1 cellular context compared by ENCODE assay signal in the genomic region with DNA sequence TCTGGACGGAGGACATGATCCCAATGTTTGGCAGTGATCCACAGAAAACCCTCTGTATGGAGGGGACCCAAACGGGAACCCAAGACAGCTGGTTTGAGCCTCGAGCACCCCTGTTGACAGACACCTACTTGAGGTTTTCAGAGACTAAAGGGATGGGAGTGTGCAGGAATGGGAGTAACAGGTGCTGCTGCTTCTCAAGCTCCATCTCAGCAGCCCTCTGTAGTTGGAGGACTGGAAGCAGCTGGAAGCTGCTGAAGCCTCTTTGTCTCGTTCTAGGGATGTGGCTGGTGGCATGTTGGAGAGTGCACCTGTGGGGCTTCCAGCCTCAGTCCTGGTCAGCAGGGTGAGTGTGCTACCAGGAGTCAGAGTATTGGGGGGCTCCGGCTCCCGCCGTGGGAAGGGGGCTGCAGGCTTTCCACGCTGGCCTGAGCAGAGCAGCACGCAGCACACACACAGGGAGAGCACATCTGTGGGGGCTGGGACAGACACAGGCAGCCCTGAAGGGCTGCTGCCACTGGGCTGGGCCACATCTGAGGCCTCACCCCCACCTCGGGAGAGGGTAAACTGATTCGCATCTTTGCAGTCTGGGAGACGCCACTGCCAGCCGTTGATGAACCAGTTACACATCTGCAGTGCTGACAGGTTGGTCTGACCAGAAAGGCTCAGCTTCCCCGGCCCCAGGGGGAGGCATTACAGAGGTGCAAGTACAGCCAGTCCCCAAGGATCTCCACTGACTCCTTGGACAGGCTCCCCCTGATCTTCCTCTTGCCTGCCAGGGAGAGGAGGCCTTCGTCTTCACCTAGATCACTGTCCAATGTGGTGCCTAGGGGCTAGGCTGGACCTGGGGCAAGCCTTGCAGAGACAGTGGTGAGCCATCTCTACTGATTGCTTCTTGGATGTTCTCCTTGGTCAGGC.
A peak's percentile ranks its signal among the peaks of the same experiment; 100 is the strongest.
TF ChIP-seq lines count a peak whose summit lies in the region.

No MANE protein-coding gene starts in this region.

TF ChIP-seq in HepG2, 621 proteins besides CTCF, POLR2A, EP300 and RAD21:
- TF ChIP-seq, protein P1, sequence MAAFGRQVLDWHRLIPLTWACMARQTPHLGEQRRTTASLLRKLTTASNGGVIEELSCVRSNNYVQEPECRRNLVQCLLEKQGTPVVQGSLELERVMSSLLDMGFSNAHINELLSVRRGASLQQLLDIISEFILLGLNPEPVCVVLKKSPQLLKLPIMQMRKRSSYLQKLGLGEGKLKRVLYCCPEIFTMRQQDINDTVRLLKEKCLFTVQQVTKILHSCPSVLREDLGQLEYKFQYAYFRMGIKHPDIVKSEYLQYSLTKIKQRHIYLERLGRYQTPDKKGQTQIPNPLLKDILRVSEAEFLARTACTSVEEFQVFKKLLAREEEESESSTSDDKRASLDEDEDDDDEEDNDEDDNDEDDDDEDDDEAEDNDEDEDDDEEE (CRISPR knock-in tag; IDR thresholded peaks at IDR 0.05): no peak
- TF ChIP-seq AGO2 (optimal IDR thresholded peaks at IDR 0.05; ENCODE audit: low read depth, low read length): peak; percentile 46
